In the genomic region with DNA sequence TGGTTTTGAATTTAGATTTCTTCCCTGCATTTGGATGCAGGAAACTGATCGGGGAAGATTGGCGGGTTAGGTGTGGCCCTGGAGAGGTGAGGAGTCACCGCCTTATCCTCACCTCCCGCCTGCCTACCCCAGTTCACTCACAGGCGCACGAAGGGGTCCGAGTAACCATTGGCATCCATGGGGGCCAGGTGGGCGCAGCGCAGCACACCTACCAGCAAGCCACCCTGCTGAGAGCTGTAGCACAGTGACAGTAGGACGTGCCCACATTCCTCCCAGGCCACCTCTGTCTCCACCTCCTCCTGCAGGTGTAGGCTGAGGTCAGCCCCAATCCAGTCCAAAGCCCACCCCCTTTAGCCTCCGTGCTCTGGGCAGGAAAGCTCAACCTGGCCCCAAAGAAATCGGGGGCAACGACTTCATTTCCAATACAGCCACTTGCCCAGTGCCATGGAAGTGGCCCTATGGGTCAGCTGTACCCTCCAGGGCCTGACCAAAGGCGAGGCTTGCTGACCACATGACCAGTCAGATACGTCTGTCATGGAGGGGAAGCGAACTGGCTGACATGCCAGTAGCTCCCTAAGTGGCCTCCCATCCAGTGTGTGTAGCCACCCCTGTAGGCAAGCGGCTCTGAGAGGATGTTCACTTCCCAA, we compare ENCODE assay signal across 10 cellular contexts. TPM values are rescaled to one million over a fixed set of nuclear protein-coding genes. Genes with fewer than 3 reads are reported as not detected.
A peak's percentile ranks its signal among the peaks of the same experiment; 100 is the strongest.
DNase-seq lines count a peak whose midpoint lies in the region; ATAC-seq and TF ChIP-seq lines count a peak whose summit lies in the region.
"Had no signal": no experiment of that assay in that cellular context is flagged by ENCODE, and none has a peak within 500 bp of the region (broad histone marks: within the 10 kb centered on the region; RNA-seq: fewer than 3 reads in every experiment).

No MANE protein-coding gene starts in this region.

- intact Hi-C loops in lower lobe of right lung (cut with DNase I), result no loop called here

- WGBS in thymus, result 90% methylated on average over 17 of the region's 17 CpGs

- H3K27me3 Mint-ChIP-seq in activated T-cell treated with anti-CD3 and anti-CD28 coated beads, Interleukin-2, amount 50 U/mL, for 72 hours (ENCODE audit: low read depth), result no peaks in the 10 kb centered on the region
- no peaks in the 10 kb centered on the region for H3K27me3 Mint-ChIP-seq in activated naive CD8-positive, alpha-beta T cell

- H3K9me3 ChIP-seq in lower lobe of right lung (no peaks in the 10 kb centered on the region), thymus (ENCODE audit: control insufficient read depth) (no peaks in the 10 kb centered on the region)

- no peak for DNase-seq in activated T-cell treated with anti-CD3 and anti-CD28 coated beads, Interleukin-2, amount 50 U/mL, for 72 hours
- DNase-seq in activated T-cell treated with anti-CD3 and anti-CD28 coated beads for 4 hours (no peak), lower lobe of right lung (peak; percentile 44), Kasumi-1 (lab: John Stamatoyannopoulos, UW) (no peak)

- no peak for ATAC-seq in activated T-cell treated with anti-CD3 and anti-CD28 coated beads, Interleukin-2, amount 50 U/mL, for 72 hours (replicated peaks in 1 of 2)
- ATAC-seq in lower lobe of right lung (peak; percentile 5 to 12), GM18858 (IDR thresholded peaks at IDR 0.05; ENCODE audit: unreplicated experiment) (no peak), HG03045 (IDR thresholded peaks at IDR 0.05; ENCODE audit: unreplicated experiment) (no peak)

- H3K27ac ChIP-seq in lower lobe of right lung (peak overlapping the region; percentile 85), thymus (ENCODE audit: low read depth) (peak overlapping the region; percentile 98)

- peaks cover 14% of the 10 kb centered on the region for H3K4me1 ChIP-seq in lower lobe of right lung
- H3K4me1 ChIP-seq in thymus (ENCODE audit: control insufficient read depth, insufficient read depth, low read length), result peaks cover 43% of the 10 kb centered on the region

- peak overlapping the region; percentile 81 to 86 for H3K4me3 Mint-ChIP-seq in activated T-cell treated with anti-CD3 and anti-CD28 coated beads, Interleukin-2, amount 50 U/mL, for 72 hours
- peak overlapping the region; percentile 79 for H3K4me3 Mint-ChIP-seq in activated naive CD8-positive, alpha-beta T cell

- peaks cover under 1 to 13% of the 10 kb centered on the region in 2 donors for H3K36me3 Mint-ChIP-seq in activated T-cell treated with anti-CD3 and anti-CD28 coated beads, Interleukin-2, amount 50 U/mL, for 72 hours (ENCODE audit: insufficient read depth in 2 of 2)
- H3K36me3 Mint-ChIP-seq in activated naive CD8-positive, alpha-beta T cell, result no peaks in the 10 kb centered on the region

- peak overlapping the region; percentile 97 for H3K27ac Mint-ChIP-seq in activated T-cell treated with anti-CD3 and anti-CD28 coated beads, Interleukin-2, amount 50 U/mL, for 72 hours
- H3K27ac Mint-ChIP-seq in activated naive CD8-positive, alpha-beta T cell, result peak overlapping the region; percentile 97

- H3K36me3 ChIP-seq in lower lobe of right lung (peaks cover 47% of the 10 kb centered on the region), thymus (ENCODE audit: control insufficient read depth, insufficient read depth) (peaks cover 45% of the 10 kb centered on the region)

- no peak for TF ChIP-seq CTCF in lower lobe of right lung (IDR thresholded peaks at IDR 0.05)

- peaks cover 6% of the 10 kb centered on the region for H3K27me3 ChIP-seq in lower lobe of right lung (ENCODE audit: low read depth)
- no peaks in the 10 kb centered on the region for H3K27me3 ChIP-seq in thymus (ENCODE audit: control insufficient read depth, insufficient read depth)

- no peaks in the 10 kb centered on the region for H3K9me3 Mint-ChIP-seq in activated T-cell treated with anti-CD3 and anti-CD28 coated beads, Interleukin-2, amount 50 U/mL, for 72 hours
- no peaks in the 10 kb centered on the region for H3K9me3 Mint-ChIP-seq in activated naive CD8-positive, alpha-beta T cell (ENCODE audit: low read depth)
- H3K9me3 Mint-ChIP-seq: nephron had no signal

- peaks cover 50% of the 10 kb centered on the region for H3K4me1 Mint-ChIP-seq in activated T-cell treated with anti-CD3 and anti-CD28 coated beads, Interleukin-2, amount 50 U/mL, for 72 hours (ENCODE audit: low read depth)
- peaks cover 28% of the 10 kb centered on the region for H3K4me1 Mint-ChIP-seq in activated naive CD8-positive, alpha-beta T cell (ENCODE audit: low read depth)

- H3K4me3 ChIP-seq in lower lobe of right lung (peak overlapping the region; percentile 58), thymus (ENCODE audit: low read length) (no peak overlapping the region)

RNA-seq across cellular contexts. Expression of a gene that starts 6.7 kb away (rescaled TPM):
- total RNA-seq in activated T-cell treated with anti-CD3 and anti-CD28 coated beads, Interleukin-2, amount 50 U/mL, for 72 hours, result 100 to 1,000 TPM; 220 to 244 TPM
- 143 TPM for total RNA-seq in lower lobe of right lung
- polyA plus RNA-seq in thymus, result 207 TPM

RNA-seq across cellular contexts. Expression of a gene that starts 16.3 kb away (rescaled TPM):
- total RNA-seq in activated T-cell treated with anti-CD3 and anti-CD28 coated beads, Interleukin-2, amount 50 U/mL, for 72 hours, result 10 to 100 TPM; 19.6 to 24.6 TPM
- 8.8 TPM for total RNA-seq in lower lobe of right lung
- 4.7 TPM for polyA plus RNA-seq in thymus

RNA-seq across cellular contexts. Expression of a gene that starts 26.1 kb away (rescaled TPM):
- not detected for total RNA-seq in activated T-cell treated with anti-CD3 and anti-CD28 coated beads, Interleukin-2, amount 50 U/mL, for 72 hours
- total RNA-seq in lower lobe of right lung, result not detected
- polyA plus RNA-seq in thymus, result 0.09 TPM
- total RNA-seq: M059J had no signal

RNA-seq across cellular contexts. Expression of a gene that starts 29.8 kb away (rescaled TPM):
- total RNA-seq in activated T-cell treated with anti-CD3 and anti-CD28 coated beads, Interleukin-2, amount 50 U/mL, for 72 hours, result 100 to 1,000 TPM; 199 to 215 TPM
- 677 TPM for total RNA-seq in lower lobe of right lung
- 630 TPM for polyA plus RNA-seq in thymus

RNA-seq across cellular contexts. Expression of a gene that starts 37.1 kb away (rescaled TPM):
- under 1 TPM; 0.30 to 0.31 TPM for total RNA-seq in activated T-cell treated with anti-CD3 and anti-CD28 coated beads, Interleukin-2, amount 50 U/mL, for 72 hours
- not detected for total RNA-seq in lower lobe of right lung
- polyA plus RNA-seq in thymus, result 1.6 TPM

Comparison
In these comparisons a context has a peak if more than half of its experiments do, and no peak if none do; other contexts are left out.
1. ATAC-seq: peak in lower lobe of right lung (2 of 2); none in activated T-cell treated with anti-CD3 and anti-CD28 coated beads, Interleukin-2, amount 50 U/mL, for 72 hours (0 of 2), GM18858 (single experiment) and HG03045 (single experiment).